ENCODE assay signal across 31 cellular contexts in the genomic region with DNA sequence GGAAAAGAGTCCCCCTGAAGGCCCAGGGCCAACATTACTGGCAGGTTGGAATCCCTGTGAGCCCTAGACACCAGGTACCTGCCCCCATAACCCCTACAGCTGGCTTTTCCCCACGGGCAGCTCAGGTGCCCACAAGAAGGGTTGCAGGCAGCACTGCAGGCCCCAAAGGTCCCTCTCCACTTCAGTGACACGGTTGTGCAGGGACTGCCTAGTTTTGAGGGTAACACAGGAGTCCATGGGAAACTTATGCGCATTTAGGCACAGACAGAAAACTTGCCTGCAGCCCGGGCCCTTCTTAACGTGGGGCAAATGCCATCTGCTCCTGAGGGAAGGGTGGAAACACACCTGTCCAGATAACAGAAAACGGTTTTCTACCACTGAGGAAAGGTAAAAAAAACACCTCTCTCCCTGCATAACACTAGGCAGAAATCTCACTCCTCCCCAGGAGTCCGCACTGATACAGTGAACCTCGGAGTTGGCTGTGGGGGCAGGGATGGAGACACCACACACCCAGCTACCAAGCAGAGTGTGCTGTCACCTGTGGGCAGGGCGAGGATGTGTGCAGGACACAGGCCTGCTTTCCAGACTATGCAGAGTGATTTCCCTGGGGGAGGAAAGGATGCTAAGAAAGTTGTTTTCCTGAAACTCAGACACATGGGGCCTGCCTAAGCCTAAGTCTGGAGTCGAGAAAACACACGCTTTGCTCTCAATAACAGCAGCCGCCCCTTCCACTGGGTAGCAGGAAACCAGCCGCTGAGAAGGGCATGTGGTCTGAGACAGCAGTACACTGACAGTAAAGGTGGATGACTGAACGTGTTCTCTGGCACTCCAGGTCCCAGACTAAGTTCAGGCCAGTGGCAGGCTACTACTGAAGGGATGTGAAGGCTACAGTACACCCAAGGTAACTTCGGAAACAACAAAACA.
"Had no signal": no experiment of that assay in that cellular context is flagged by ENCODE, and none has a peak within 500 bp of the region (broad histone marks: within the 10 kb centered on the region; RNA-seq: fewer than 3 reads in every experiment).

No MANE protein-coding gene starts in this region.

- H3K27ac ChIP-seq: ascending aorta, cardiac muscle cell, WERI-Rb-1 had no signal

- H3K27me3 ChIP-seq: ascending aorta, cardiac muscle cell had no signal

- H3K27me3 Mint-ChIP-seq: activated CD4-positive, alpha-beta memory T cell treated with anti-CD3 and anti-CD28 coated beads, Interleukin-2, amount 10 ng/mL, durations not matched to agents 7 days and 5 days; activated naive CD4-positive, alpha-beta T cell treated with anti-CD3 and anti-CD28 coated beads, Interleukin-2, amount 50 U/mL, for 24 hours; activated naive CD8-positive, alpha-beta T cell treated with anti-CD3 and anti-CD28 coated beads, Interleukin-2, amount 10 ng/mL, durations not matched to agents 7 days and 5 days; activated T-cell treated with anti-CD3 and anti-CD28 coated beads, Interleukin-2, amount 50 U/mL, for 24 hours; central memory CD8-positive, alpha-beta T cell had no signal

- H3K27ac Mint-ChIP-seq: activated CD4-positive, alpha-beta memory T cell treated with anti-CD3 and anti-CD28 coated beads, Interleukin-2, amount 10 ng/mL, durations not matched to agents 7 days and 5 days; activated naive CD4-positive, alpha-beta T cell treated with anti-CD3 and anti-CD28 coated beads, Interleukin-2, amount 50 U/mL, for 24 hours; activated naive CD8-positive, alpha-beta T cell treated with anti-CD3 and anti-CD28 coated beads, Interleukin-2, amount 10 ng/mL, durations not matched to agents 7 days and 5 days; activated T-cell treated with anti-CD3 and anti-CD28 coated beads, Interleukin-2, amount 50 U/mL, for 24 hours; activated T-helper 2 cell treated with anti-CD3 and anti-CD28 coated beads, Interferon-gamma antibody, Interleukin-2, Interleukin-4, amounts not matched to agents 10 μg/mL and 5 μg/mL and 100 μg/mL, durations not matched to agents 14 hours and 24 hours and 36 hours had no signal

- DNase-seq: activated CD4-positive, alpha-beta memory T cell treated with anti-CD3 and anti-CD28 coated beads, Interleukin-2, amount 10 ng/mL, durations not matched to agents 7 days and 5 days; activated CD4-positive, alpha-beta T cell treated with anti-CD3 and anti-CD28 coated beads for 1 hour; activated CD4-positive, alpha-beta T cell treated with anti-CD3 and anti-CD28 coated beads for 48 hours; activated CD4-positive, CD25-positive, alpha-beta regulatory T cell; activated gamma-delta T cell; activated naive CD4-positive, alpha-beta T cell treated with Interleukin-2 at 50 U/mL for 16 hours; activated naive CD8-positive, alpha-beta T cell treated with anti-CD3 and anti-CD28 coated beads, Interleukin-2, amount 10 ng/mL, durations not matched to agents 7 days and 5 days; activated T-cell treated with anti-CD3 and anti-CD28 coated beads, Interleukin-2, amount 50 U/mL, for 24 hours; amygdala; Karpas-422; KBM-7; NCI-H1048; NCI-H1105 treated with DMSO at 0.1 percent for 48 hours; NCI-H1436; NCI-H1694; NCI-H1930; NCI-H2081 treated with DMSO at 0.1 percent for 48 hours; NCI-H345; NCI-H524 treated with DMSO at 0.1 percent for 48 hours; SHP77 treated with DMSO at 0.1 percent for 48 hours; T-helper 1 cell; T-helper 2 cell; T-helper 9 cell; WERI-Rb-1 had no signal

- ATAC-seq: Panc1, SK-N-SH treated with all-trans-retinoic acid at 6 μM for 48 hours had no signal

- H3K9me3 Mint-ChIP-seq: activated naive CD4-positive, alpha-beta T cell treated with anti-CD3 and anti-CD28 coated beads, Interleukin-2, amount 50 U/mL, for 24 hours; central memory CD8-positive, alpha-beta T cell had no signal

- H3K36me3 Mint-ChIP-seq: activated naive CD4-positive, alpha-beta T cell treated with anti-CD3 and anti-CD28 coated beads, Interleukin-2, amount 50 U/mL, for 24 hours; activated naive CD8-positive, alpha-beta T cell treated with anti-CD3 and anti-CD28 coated beads, Interleukin-2, amount 10 ng/mL, durations not matched to agents 7 days and 5 days had no signal

- H3K9me3 ChIP-seq: ascending aorta had no signal

- H3K4me3 ChIP-seq: ascending aorta, cardiac muscle cell had no signal

- H3K4me1 ChIP-seq: ascending aorta had no signal

- H3K4me1 Mint-ChIP-seq: activated CD4-positive, alpha-beta memory T cell treated with anti-CD3 and anti-CD28 coated beads, Interleukin-2, amount 10 ng/mL, durations not matched to agents 7 days and 5 days; activated naive CD4-positive, alpha-beta T cell treated with anti-CD3 and anti-CD28 coated beads, Interleukin-2, amount 50 U/mL, for 24 hours; activated naive CD8-positive, alpha-beta T cell treated with anti-CD3 and anti-CD28 coated beads, Interleukin-2, amount 10 ng/mL, durations not matched to agents 7 days and 5 days; central memory CD8-positive, alpha-beta T cell had no signal

- H3K36me3 ChIP-seq: ascending aorta, cardiac muscle cell, WERI-Rb-1 had no signal

- H3K4me3 Mint-ChIP-seq: activated CD4-positive, alpha-beta memory T cell treated with anti-CD3 and anti-CD28 coated beads, Interleukin-2, amount 10 ng/mL, durations not matched to agents 7 days and 5 days; activated naive CD4-positive, alpha-beta T cell treated with anti-CD3 and anti-CD28 coated beads, Interleukin-2, amount 50 U/mL, for 24 hours; activated naive CD8-positive, alpha-beta T cell treated with anti-CD3 and anti-CD28 coated beads, Interleukin-2, amount 10 ng/mL, durations not matched to agents 7 days and 5 days; activated T-cell treated with anti-CD3 and anti-CD28 coated beads, Interleukin-2, amount 50 U/mL, for 24 hours; central memory CD8-positive, alpha-beta T cell had no signal
